Comparison of ENCODE assay signal across 21 cellular contexts in genomic region chr18:34458371-34458770, GRCh38.
"Had no signal": no experiment of that assay in that cellular context is flagged by ENCODE, and none has a peak within 500 bp of the region (broad histone marks: within the 10 kb centered on the region; RNA-seq: fewer than 3 reads in every experiment).

No MANE protein-coding gene starts in this region.

- H3K36me3 ChIP-seq: gastrocnemius medialis, ovary, right lobe of liver, suprapubic skin, tibial artery had no signal

- H3K27ac ChIP-seq: dorsolateral prefrontal cortex, gastrocnemius medialis, ovary, right lobe of liver, suprapubic skin, tibial artery had no signal

- H3K4me1 ChIP-seq: gastrocnemius medialis, right lobe of liver, suprapubic skin had no signal

- DNase-seq: dorsolateral prefrontal cortex; effector CD4-positive, alpha-beta T cell; foreskin fibroblast; gastrocnemius medialis; hippocampal formation; islet precursor cell; kidney glomerular epithelial cell; natural killer cell; occipital lobe; ovary; retina; right lobe of liver; small intestine; stimulated activated CD4-positive, alpha-beta T cell treated with anti-CD3 and anti-CD28 coated beads, Interleukin-15, amount 100 ng/mL, for 24 hours; stimulated activated CD4-positive, alpha-beta T cell treated with anti-CD3 and anti-CD28 coated beads, Interleukin-4, amount 100 ng/mL, for 1 hour; stimulated activated CD8-positive, alpha-beta memory T cell treated with anti-CD3 and anti-CD28 coated beads, Interleukin-4, amount 100 ng/mL, for 48 hours; stimulated activated naive CD4-positive, alpha-beta T cell; stimulated activated naive CD8-positive, alpha-beta T cell treated with anti-CD3 and anti-CD28 coated beads, Interleukin-15, amount 100 ng/mL, for 72 hours; tibial artery had no signal

- H3K27me3 ChIP-seq: dorsolateral prefrontal cortex, gastrocnemius medialis, ovary, right lobe of liver, suprapubic skin, tibial artery had no signal

- H3K4me3 ChIP-seq: dorsolateral prefrontal cortex, gastrocnemius medialis, lung, ovary, right lobe of liver, suprapubic skin, tibial artery had no signal

- H3K9me3 ChIP-seq: gastrocnemius medialis, ovary, right lobe of liver, suprapubic skin, tibial artery had no signal
